In genomic region chr11:61695917-61696316, GRCh38 we compare ENCODE assay signal across 8 cellular contexts. TPM values are rescaled to one million over a fixed set of nuclear protein-coding genes. Genes with fewer than 3 reads are reported as not detected.
DNase-seq lines count a peak whose midpoint lies in the region; ATAC-seq lines count a peak whose summit lies in the region.

No MANE protein-coding gene starts in this region.

- H3K4me3 Mint-ChIP-seq in activated CD4-positive, alpha-beta memory T cell treated with anti-CD3 and anti-CD28 coated beads for 36 hours = peak overlapping the region; percentile 32

- no peak overlapping the region for H3K4me3 ChIP-seq in HUES48 (ENCODE audit: low read depth, low read length)

- H3K4me1 ChIP-seq in HUES48 (ENCODE audit: control insufficient read depth, insufficient read depth, low read length) = peaks cover 36% of the 10 kb centered on the region

- intact Hi-C loops in activated CD4-positive, alpha-beta memory T cell treated with anti-CD3 and anti-CD28 coated beads for 36 hours (cut with micrococcal nuclease) = loop anchor here (1.0 kb wide), 1 partner anchor 37 kb away; no protein-coding TSS in a partner anchor

- no peak overlapping the region for H3K9ac ChIP-seq in HUES48 (ENCODE audit: low read depth, low read length)

- H3K27ac Mint-ChIP-seq in activated CD4-positive, alpha-beta memory T cell treated with anti-CD3 and anti-CD28 coated beads for 36 hours = peak overlapping the region; percentile 62

- H3K9me3 Mint-ChIP-seq in activated CD4-positive, alpha-beta memory T cell treated with anti-CD3 and anti-CD28 coated beads for 36 hours = no peaks in the 10 kb centered on the region

- peak; percentile 97 for DNase-seq in activated CD4-positive, alpha-beta memory T cell treated with anti-CD3 and anti-CD28 coated beads for 36 hours
- DNase-seq in dedifferentiated amniotic fluid mesenchymal stem cell (ENCODE audit: extremely low spot score) (peak; percentile 15), mesenteric fat pad (ENCODE audit: low spot score) (peak; percentile 93), NCI-H2029 treated with DMSO at 0.1 percent for 48 hours (lab: John Stamatoyannopoulos, UW) (no peak), NCI-H1092 (lab: John Stamatoyannopoulos, UW) (no peak)
- peak; percentile 89 to 90 for DNase-seq in stimulated activated CD8-positive, alpha-beta memory T cell treated with anti-CD3 and anti-CD28 coated beads, Interleukin-4, amount 100 ng/mL, for 4 hours (ENCODE audit: low read depth in 2 of 2, low spot score in 1 of 2)

- peaks cover 22% of the 10 kb centered on the region for H3K4me1 Mint-ChIP-seq in activated CD4-positive, alpha-beta memory T cell treated with anti-CD3 and anti-CD28 coated beads for 36 hours (ENCODE audit: low read depth)

- no peaks in the 10 kb centered on the region for H3K27me3 ChIP-seq in HUES48 (ENCODE audit: control insufficient read depth, insufficient read depth, low read length)

- H3K9me3 ChIP-seq in HUES48 (ENCODE audit: control insufficient read depth, insufficient read depth, low read length) = no peaks in the 10 kb centered on the region

- no peaks in the 10 kb centered on the region for H3K27me3 Mint-ChIP-seq in activated CD4-positive, alpha-beta memory T cell treated with anti-CD3 and anti-CD28 coated beads for 36 hours

- ATAC-seq in GM18502 (IDR thresholded peaks at IDR 0.05; ENCODE audit: poor library complexity, unreplicated experiment) = peak; percentile 81

- no peaks in the 10 kb centered on the region for H3K36me3 ChIP-seq in HUES48 (ENCODE audit: control insufficient read depth, insufficient read depth, low read length)

- H3K36me3 Mint-ChIP-seq in activated CD4-positive, alpha-beta memory T cell treated with anti-CD3 and anti-CD28 coated beads for 36 hours = no peaks in the 10 kb centered on the region

- CTCF ChIA-PET in activated CD4-positive, alpha-beta memory T cell treated with anti-CD3 and anti-CD28 coated beads for 36 hours (lab: Charles Lee) = no interaction called here

- POLR2A ChIA-PET in activated CD4-positive, alpha-beta memory T cell treated with anti-CD3 and anti-CD28 coated beads for 36 hours (lab: Charles Lee) = interaction anchor here (1.9 kb wide), 1 partner anchor 12 kb away, joined by 7 read pairs; no protein-coding TSS in a partner anchor

- peak overlapping the region; percentile 33 for H3K27ac ChIP-seq in HUES48 (ENCODE audit: low read depth, low read length)

RNA-seq across cellular contexts. Expression of gene DAGLA, which starts 15.7 kb away (rescaled TPM):
- total RNA-seq in activated CD4-positive, alpha-beta memory T cell treated with anti-CD3 and anti-CD28 coated beads for 36 hours = under 1 TPM; 0.12 to 0.15 TPM
- total RNA-seq in mesenteric fat pad = 3.3 TPM

RNA-seq across cellular contexts. Expression of gene MYRF, which starts 56.5 kb away (rescaled TPM):
- total RNA-seq in activated CD4-positive, alpha-beta memory T cell treated with anti-CD3 and anti-CD28 coated beads for 36 hours = 1 to 10 TPM; 1.2 to 1.4 TPM
- total RNA-seq in mesenteric fat pad = 0.42 TPM

Comparison
In these comparisons a context has a peak if more than half of its experiments do, and no peak if none do; other contexts are left out.
1. DNase-seq: peak in activated CD4-positive, alpha-beta memory T cell treated with anti-CD3 and anti-CD28 coated beads for 36 hours (single experiment), dedifferentiated amniotic fluid mesenchymal stem cell (single experiment), mesenteric fat pad (single experiment) and stimulated activated CD8-positive, alpha-beta memory T cell treated with anti-CD3 and anti-CD28 coated beads, Interleukin-4, amount 100 ng/mL, for 4 hours (2 of 2); none in NCI-H2029 treated with DMSO at 0.1 percent for 48 hours (single experiment) and NCI-H1092 (single experiment).